ENCODE assay signal across 2 cellular contexts in the genomic region with DNA sequence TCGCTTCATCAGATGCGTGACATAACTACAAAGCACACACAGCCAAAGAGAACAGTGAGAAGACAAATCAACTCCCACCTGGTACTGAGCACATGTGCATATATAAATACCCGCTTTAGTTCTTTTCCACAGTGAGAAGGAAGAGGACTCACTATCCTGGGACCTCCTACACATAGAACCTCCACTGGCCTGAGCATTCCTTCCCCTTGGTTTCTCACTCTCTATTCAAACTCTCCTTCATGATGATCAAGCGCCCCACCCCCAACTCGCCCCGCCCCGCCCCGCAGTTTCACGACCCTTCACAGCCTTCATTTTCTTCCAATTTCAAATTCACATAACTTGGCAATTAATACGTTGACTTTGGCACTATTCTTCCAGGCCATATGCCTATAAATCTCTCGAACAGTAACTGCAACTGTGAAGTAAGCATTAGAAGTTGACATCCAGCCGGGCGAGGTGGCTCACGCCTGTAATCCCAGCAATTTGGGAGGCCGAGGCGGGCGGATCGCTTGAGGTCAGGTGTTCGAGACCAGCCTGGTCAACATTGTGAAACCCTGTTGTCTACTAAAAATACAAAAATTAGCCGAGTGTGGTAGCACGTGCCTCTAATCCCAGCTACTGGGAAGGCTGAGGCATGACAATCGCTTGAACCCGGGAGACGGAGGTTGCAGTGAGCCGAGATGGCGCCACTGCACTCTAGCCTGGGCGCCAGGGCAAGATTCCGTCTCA.
TF ChIP-seq lines count a peak whose summit lies in the region.

No MANE protein-coding gene starts in this region.

TF ChIP-seq in PFSK-1, 5 proteins besides CTCF, POLR2A, EP300 and RAD21:
- TF ChIP-seq, protein P1, sequence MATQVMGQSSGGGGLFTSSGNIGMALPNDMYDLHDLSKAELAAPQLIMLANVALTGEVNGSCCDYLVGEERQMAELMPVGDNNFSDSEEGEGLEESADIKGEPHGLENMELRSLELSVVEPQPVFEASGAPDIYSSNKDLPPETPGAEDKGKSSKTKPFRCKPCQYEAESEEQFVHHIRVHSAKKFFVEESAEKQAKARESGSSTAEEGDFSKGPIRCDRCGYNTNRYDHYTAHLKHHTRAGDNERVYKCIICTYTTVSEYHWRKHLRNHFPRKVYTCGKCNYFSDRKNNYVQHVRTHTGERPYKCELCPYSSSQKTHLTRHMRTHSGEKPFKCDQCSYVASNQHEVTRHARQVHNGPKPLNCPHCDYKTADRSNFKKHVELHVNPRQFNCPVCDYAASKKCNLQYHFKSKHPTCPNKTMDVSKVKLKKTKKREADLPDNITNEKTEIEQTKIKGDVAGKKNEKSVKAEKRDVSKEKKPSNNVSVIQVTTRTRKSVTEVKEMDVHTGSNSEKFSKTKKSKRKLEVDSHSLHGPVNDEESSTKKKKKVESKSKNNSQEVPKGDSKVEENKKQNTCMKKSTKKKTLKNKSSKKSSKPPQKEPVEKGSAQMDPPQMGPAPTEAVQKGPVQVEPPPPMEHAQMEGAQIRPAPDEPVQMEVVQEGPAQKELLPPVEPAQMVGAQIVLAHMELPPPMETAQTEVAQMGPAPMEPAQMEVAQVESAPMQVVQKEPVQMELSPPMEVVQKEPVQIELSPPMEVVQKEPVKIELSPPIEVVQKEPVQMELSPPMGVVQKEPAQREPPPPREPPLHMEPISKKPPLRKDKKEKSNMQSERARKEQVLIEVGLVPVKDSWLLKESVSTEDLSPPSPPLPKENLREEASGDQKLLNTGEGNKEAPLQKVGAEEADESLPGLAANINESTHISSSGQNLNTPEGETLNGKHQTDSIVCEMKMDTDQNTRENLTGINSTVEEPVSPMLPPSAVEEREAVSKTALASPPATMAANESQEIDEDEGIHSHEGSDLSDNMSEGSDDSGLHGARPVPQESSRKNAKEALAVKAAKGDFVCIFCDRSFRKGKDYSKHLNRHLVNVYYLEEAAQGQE (IDR thresholded peaks at IDR 0.05; ENCODE audit: insufficient read depth in 1 of 2, low read depth in 2 of 2, low read length in 2 of 2), result no peak
- peak; percentile 1; the same call in 1 of the 2 replicates for TF ChIP-seq POLR2AphosphoS5 (IDR thresholded peaks at IDR 0.05; ENCODE audit: low read depth, low read length)

TF ChIP-seq in endothelial cell of umbilical vein, 7 proteins besides CTCF, POLR2A, EP300 and RAD21:
- TF ChIP-seq MYC (IDR thresholded peaks at IDR 0.05; ENCODE audit: low read depth, low read length) (no peak), POLR2AphosphoS5 (IDR thresholded peaks at IDR 0.05; ENCODE audit: insufficient read depth, low read depth, low read length) (no peak), JUN (IDR thresholded peaks at IDR 0.05; ENCODE audit: borderline replicate concordance, insufficient read depth, insufficient read length, low read depth) (no peak), FOS (IDR thresholded peaks at IDR 0.05; ENCODE audit: borderline replicate concordance, insufficient read depth, low read length) (no peak), EZH2 (IDR thresholded peaks at IDR 0.05; ENCODE audit: borderline replicate concordance, low read depth, low read length, severe bottlenecking) (no peak), GATA2 (IDR thresholded peaks at IDR 0.05; ENCODE audit: insufficient read depth, insufficient read length, low read depth, low read length) (no peak)
- TF ChIP-seq, protein P2, sequence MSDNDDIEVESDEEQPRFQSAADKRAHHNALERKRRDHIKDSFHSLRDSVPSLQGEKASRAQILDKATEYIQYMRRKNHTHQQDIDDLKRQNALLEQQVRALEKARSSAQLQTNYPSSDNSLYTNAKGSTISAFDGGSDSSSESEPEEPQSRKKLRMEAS (IDR thresholded peaks at IDR 0.05; ENCODE audit: insufficient read depth, insufficient read length), result no peak
